ENCODE assay signal across 25 cellular contexts in genomic region chr3:123339302-123339701, GRCh38.
"Had no signal": no experiment of that assay in that cellular context is flagged by ENCODE, and none has a peak within 500 bp of the region (broad histone marks: within the 10 kb centered on the region; RNA-seq: fewer than 3 reads in every experiment).

No MANE protein-coding gene starts in this region.

- H3K4me1 Mint-ChIP-seq: activated B cell treated with CpG ODN at 0.5 μM for 24 hours had no signal

- H3K36me3 ChIP-seq: breast epithelium had no signal

- DNase-seq: activated B cell treated with CpG ODN at 0.5 μM for 24 hours; activated CD4-positive, alpha-beta T cell treated with anti-CD3 and anti-CD28 coated beads for 36 hours; activated CD4-positive, alpha-beta T cell treated with anti-CD3 and anti-CD28 coated beads, Interleukin-2, amount 50 U/mL, for 4 hours; activated CD8-positive, alpha-beta memory T cell treated with anti-CD3 and anti-CD28 coated beads for 24 hours; activated CD8-positive, alpha-beta memory T cell treated with anti-CD3 and anti-CD28 coated beads, Interleukin-2, amount 50 U/mL, for 4 hours; activated naive CD4-positive, alpha-beta T cell; activated T-cell treated with anti-CD3 and anti-CD28 coated beads, Interleukin-2, amount 50 U/mL, for 24 hours; amniotic stem cell; cerebellar nuclear complex; cortex of kidney; foreskin fibroblast; immature natural killer cell; nucleus accumbens; stimulated activated CD4-positive, alpha-beta T cell treated with anti-CD3 and anti-CD28 coated beads, Interleukin-4, amount 100 ng/mL, for 24 hours; stimulated activated naive CD8-positive, alpha-beta T cell treated with anti-CD3 and anti-CD28 coated beads, Interleukin-15, Interleukin-2, amounts not matched to agents 100 U/mL and 50 U/mL, for 24 hours; substantia nigra; T1000 had no signal

- H2AFZ ChIP-seq: hepatocyte had no signal

- H3K9me3 Mint-ChIP-seq: activated B cell treated with CpG ODN at 0.5 μM for 24 hours; activated T-cell treated with anti-CD3 and anti-CD28 coated beads, Interleukin-2, amount 50 U/mL, for 24 hours; activated T-helper 2 cell treated with anti-CD3 and anti-CD28 coated beads, Interferon-gamma antibody, Interleukin-2, Interleukin-4, amounts not matched to agents 10 μg/mL and 5 μg/mL and 100 μg/mL, durations not matched to agents 14 hours and 24 hours and 36 hours; memory B cell; T-helper 1 cell treated with Interleukin-12 subunit alpha and Interleukin-12 subunit beta and Interleukin-4 antibody, amounts not matched to agents 30 μg/mL and 1 μg/mL, for 36 hours had no signal

- H3K27me3 ChIP-seq: breast epithelium, hepatocyte, tibial artery had no signal

- H3K9me3 ChIP-seq: breast epithelium, tibial artery had no signal

- H3K4me1 ChIP-seq: breast epithelium had no signal

- H3K4me2 ChIP-seq: hepatocyte had no signal

- FAIRE-seq: endometrium had no signal

- H3K79me2 ChIP-seq: hepatocyte had no signal

- H3K4me3 Mint-ChIP-seq: activated B cell treated with CpG ODN at 0.5 μM for 24 hours; activated CD4-positive, alpha-beta T cell treated with anti-CD3 and anti-CD28 coated beads for 36 hours; activated naive CD8-positive, alpha-beta T cell; activated T-cell treated with anti-CD3 and anti-CD28 coated beads, Interleukin-2, amount 50 U/mL, for 24 hours; immature natural killer cell; memory B cell; T-helper 1 cell treated with Interleukin-12 subunit alpha and Interleukin-12 subunit beta and Interleukin-4 antibody, amounts not matched to agents 30 μg/mL and 1 μg/mL, for 36 hours had no signal

- H3K4me3 ChIP-seq: breast epithelium, hepatocyte, tibial artery had no signal

- H3K27ac ChIP-seq: breast epithelium, hepatocyte had no signal

- H3K27ac Mint-ChIP-seq: activated B cell treated with CpG ODN at 0.5 μM for 24 hours; activated CD4-positive, alpha-beta T cell treated with anti-CD3 and anti-CD28 coated beads for 36 hours; activated naive CD8-positive, alpha-beta T cell; activated T-cell treated with anti-CD3 and anti-CD28 coated beads, Interleukin-2, amount 50 U/mL, for 24 hours; activated T-helper 2 cell treated with anti-CD3 and anti-CD28 coated beads, Interferon-gamma antibody, Interleukin-2, Interleukin-4, amounts not matched to agents 10 μg/mL and 5 μg/mL and 100 μg/mL, durations not matched to agents 14 hours and 24 hours and 36 hours; immature natural killer cell; memory B cell; T-helper 1 cell treated with Interleukin-12 subunit alpha and Interleukin-12 subunit beta and Interleukin-4 antibody, amounts not matched to agents 30 μg/mL and 1 μg/mL, for 36 hours had no signal

- H3K36me3 Mint-ChIP-seq: activated naive CD8-positive, alpha-beta T cell; immature natural killer cell; memory B cell had no signal

- ATAC-seq: activated CD4-positive, alpha-beta T cell treated with anti-CD3 and anti-CD28 coated beads for 36 hours; stimulated activated naive CD8-positive, alpha-beta T cell treated with anti-CD3 and anti-CD28 coated beads, Interleukin-15, Interleukin-2, amounts not matched to agents 100 U/mL and 50 U/mL, for 24 hours had no signal
